In genomic region chr14:61631044-61631692, GRCh38 we compare ENCODE assay signal across 15 cellular contexts.
DNase-seq lines count a peak whose midpoint lies in the region; ATAC-seq and TF ChIP-seq lines count a peak whose summit lies in the region.
"Had no signal": no experiment of that assay in that cellular context is flagged by ENCODE, and none has a peak within 500 bp of the region (broad histone marks: within the 10 kb centered on the region; RNA-seq: fewer than 3 reads in every experiment).

No MANE protein-coding gene starts in this region.

- DNase-seq in COR-L47 (lab: John Stamatoyannopoulos, UW) (peak; percentile 44), NCI-H69 (lab: John Stamatoyannopoulos, UW) (peak; percentile 70), mucosa of descending colon (no peak), ascending aorta (ENCODE audit: low spot score in 2 of 2) (no peak), GM10248 (ENCODE audit: extremely low spot score) (no peak), psoas muscle (no peak)
- DNase-seq: ACHN; CD4-positive, alpha-beta memory T cell; HFFc6; NCI-H1694 treated with DMSO at 0.1 percent for 48 hours; PC-9; T-cell had no signal

- POLR2A ChIA-PET in HEK293 (lab: Yijun Ruan, JAX) = no interaction called here
- POLR2A ChIA-PET in GM10248 (lab: Yijun Ruan, JAX) = no interaction called here

- CTCF ChIA-PET in HEK293 (lab: Yijun Ruan, JAX) (interaction anchor here (0.6 to 1.2 kb wide), 5 partner anchors 36 to 298 kb away, joined by 3 to 4 read pairs (median 3); no protein-coding TSS in a partner anchor), GM10248 (lab: Yijun Ruan, JAX) (interaction anchor here (1.1 to 2.1 kb wide), 5 partner anchors 11 to 38 kb away, joined by 3 to 6 read pairs (median 3); no protein-coding TSS in a partner anchor)

- H3K9me3 ChIP-seq in HEK293 (ENCODE audit: control insufficient read depth, insufficient read depth, low read depth, low read length) (no peaks in the 10 kb centered on the region), mucosa of descending colon (no peaks in the 10 kb centered on the region), ascending aorta (no peaks in the 10 kb centered on the region), psoas muscle (no peaks in the 10 kb centered on the region)

- H3K4me1 ChIP-seq in HEK293 (ENCODE audit: control insufficient read depth, insufficient read depth, low read length) = peaks cover 13% of the 10 kb centered on the region
- H3K4me1 ChIP-seq in mucosa of descending colon (ENCODE audit: low read depth) = no peaks in the 10 kb centered on the region
- no peaks in the 10 kb centered on the region for H3K4me1 ChIP-seq in ascending aorta
- peaks cover 14% of the 10 kb centered on the region for H3K4me1 ChIP-seq in psoas muscle

- H3K27ac ChIP-seq in HEK293 (ENCODE audit: extremely low read depth, low read depth, low read length) (0 out of 2 replicates have a peak overlapping the region, but pooled peaks have one; percentile 7), ascending aorta (no peak overlapping the region), psoas muscle (no peak overlapping the region)
- H3K27ac ChIP-seq: PC-9 had no signal

- no peak overlapping the region for H3K4me3 ChIP-seq in HEK293 (ENCODE audit: low read depth, low read length)
- no peak overlapping the region for H3K4me3 ChIP-seq in mucosa of descending colon
- H3K4me3 ChIP-seq in ascending aorta = no peak overlapping the region
- H3K4me3 ChIP-seq in psoas muscle = no peak overlapping the region
- H3K4me3 ChIP-seq: GM23338, PC-9 had no signal

- intact Hi-C loops in mucosa of descending colon (cut with DNase I, micrococcal nuclease) = no loop called here
- intact Hi-C loops in ascending aorta (cut with DNase I) = no loop called here
- intact Hi-C loops in psoas muscle (cut with DNase I) = no loop called here

- WGBS in psoas muscle, 3 donors = 86 to 91% (median 86%) methylated on average over 6 of the region's 6 CpGs

- ATAC-seq in mucosa of descending colon = peak; percentile 46
- ATAC-seq in GM21786 (IDR thresholded peaks at IDR 0.05; ENCODE audit: unreplicated experiment) = no peak
- no peak for ATAC-seq in psoas muscle
- ATAC-seq: T-cell had no signal

- H3K36me3 ChIP-seq in HEK293 (ENCODE audit: control insufficient read depth in 2 of 2, insufficient read depth in 1 of 2, low read length in 2 of 2) (no peaks in the 10 kb centered on the region), mucosa of descending colon (ENCODE audit: low read depth) (no peaks in the 10 kb centered on the region), ascending aorta (no peaks in the 10 kb centered on the region), psoas muscle (ENCODE audit: insufficient read depth in 1 of 2, low read depth in 1 of 2) (no peaks in the 10 kb centered on the region)

- TF ChIP-seq CTCF in HEK293 (tag by site-specific recombination; IDR thresholded peaks at IDR 0.05) (no peak), mucosa of descending colon (IDR thresholded peaks at IDR 0.05) (no peak), ascending aorta (IDR thresholded peaks at IDR 0.05) (no peak), GM10248 (IDR thresholded peaks at IDR 0.05; ENCODE audit: control extremely low read depth, extremely low read depth, low read depth, missing control alignments) (no peak), psoas muscle (IDR thresholded peaks at IDR 0.05) (no peak)

- H3K27me3 ChIP-seq in ascending aorta (no peaks in the 10 kb centered on the region), psoas muscle (ENCODE audit: insufficient read depth in 3 of 3, low read length in 2 of 3) (no peaks in the 10 kb centered on the region)

TF ChIP-seq in HEK293, 187 proteins besides CTCF, POLR2A, EP300 and RAD21 (continues in another document):
- TF ChIP-seq ZNF341 (tag by site-specific recombination; IDR thresholded peaks at IDR 0.05; ENCODE audit: low read depth) = no peak
- peak; percentile 19; the same call in 1 of the 2 replicates for TF ChIP-seq ZSCAN30 (tag by site-specific recombination; IDR thresholded peaks at IDR 0.05)
- TF ChIP-seq ZNF580 (tag by site-specific recombination; IDR thresholded peaks at IDR 0.05) = 0 out of 2 replicates have a peak, but pooled peaks have one; percentile 55
- TF ChIP-seq TRIM28 (IDR thresholded peaks at IDR 0.05; ENCODE audit: borderline replicate concordance, low read length) = peak; percentile 60; the same call in 1 of the 2 replicates
- no peak for TF ChIP-seq MZF1 (tag by site-specific recombination; IDR thresholded peaks at IDR 0.05; ENCODE audit: borderline replicate concordance)
- no peak for TF ChIP-seq MEIS1 (CRISPR knock-in tag; IDR thresholded peaks at IDR 0.05; ENCODE audit: borderline replicate concordance)
- TF ChIP-seq ZBTB49 (tag by site-specific recombination; IDR thresholded peaks at IDR 0.05; ENCODE audit: low read depth) = no peak
- TF ChIP-seq ZFP37 (tag by site-specific recombination; IDR thresholded peaks at IDR 0.05) = no peak
- no peak for TF ChIP-seq GLIS2 (tag by site-specific recombination; IDR thresholded peaks at IDR 0.05)
- 0 out of 2 replicates have a peak, but pooled peaks have one; percentile 4 for TF ChIP-seq GLI2 (tag by site-specific recombination; IDR thresholded peaks at IDR 0.05; ENCODE audit: borderline replicate concordance, low read depth)
- TF ChIP-seq OVOL3 (tag by site-specific recombination; IDR thresholded peaks at IDR 0.05) = no peak
- no peak for TF ChIP-seq ZNF280D (tag by site-specific recombination; IDR thresholded peaks at IDR 0.05)
- TF ChIP-seq REPIN1 (tag by site-specific recombination; IDR thresholded peaks at IDR 0.05; ENCODE audit: low read depth) = no peak
- TF ChIP-seq ZNF202 (tag by site-specific recombination; IDR thresholded peaks at IDR 0.05; ENCODE audit: borderline replicate concordance) = no peak

Comparison
In these comparisons a context has a peak if more than half of its experiments do, and no peak if none do; other contexts are left out.
1. DNase-seq: peak in COR-L47 (single experiment) and NCI-H69 (single experiment); none in mucosa of descending colon (0 of 3), ascending aorta (0 of 2), GM10248 (single experiment) and psoas muscle (0 of 2).